11 cellular contexts compared by ENCODE assay signal in the genomic region with DNA sequence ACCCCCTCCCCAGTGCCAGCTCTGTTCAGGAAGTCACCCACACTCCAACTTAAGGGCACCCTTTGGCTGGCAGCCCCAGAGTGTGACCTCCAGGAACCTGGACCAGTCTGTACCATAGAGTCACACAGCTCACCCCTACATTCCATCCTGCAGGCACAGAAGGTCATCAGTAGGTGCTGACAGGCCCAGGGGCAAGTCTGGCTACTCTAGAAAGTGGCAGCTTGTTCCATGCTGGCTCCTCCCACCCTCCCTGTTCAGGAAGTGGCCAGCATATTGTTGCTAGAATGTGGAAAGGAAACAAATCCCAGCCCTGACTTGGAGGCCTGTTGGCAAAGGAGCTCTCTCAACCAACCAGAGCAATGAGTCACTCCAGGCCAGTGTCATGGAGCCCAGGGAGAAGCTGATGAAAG. TPM values are rescaled to one million over a fixed set of nuclear protein-coding genes. Genes with fewer than 3 reads are reported as not detected.
DNase-seq lines count a peak whose midpoint lies in the region; ATAC-seq and TF ChIP-seq lines count a peak whose summit lies in the region.
"Had no signal": no experiment of that assay in that cellular context is flagged by ENCODE, and none has a peak within 500 bp of the region (broad histone marks: within the 10 kb centered on the region; RNA-seq: fewer than 3 reads in every experiment).

No MANE protein-coding gene starts in this region.

- TF ChIP-seq CTCF in NB4 (IDR thresholded peaks at IDR 0.05; ENCODE audit: low read depth, low read length) (no peak), choroid plexus epithelial cell (conservative IDR thresholded peaks at IDR 0.05; ENCODE audit: low read depth, low read length) (no peak)

- no peak for ATAC-seq in stimulated activated naive CD8-positive, alpha-beta T cell treated with anti-CD3 and anti-CD28 coated beads, Interleukin-15, Interleukin-2, amounts not matched to agents 100 U/mL and 50 U/mL, for 24 hours
- ATAC-seq in GM18520 (IDR thresholded peaks at IDR 0.05; ENCODE audit: unreplicated experiment) = no peak

- DNase-seq in EL = peak; percentile 89
- peak; percentile 79 for DNase-seq in NB4 (ENCODE audit: low read depth)
- peak; percentile 83 for DNase-seq in choroid plexus epithelial cell (ENCODE audit: low read depth)
- peak; percentile 34 for DNase-seq in myocyte (ENCODE audit: low read depth)
- DNase-seq in stimulated activated naive CD8-positive, alpha-beta T cell treated with anti-CD3 and anti-CD28 coated beads, Interleukin-15, Interleukin-2, amounts not matched to agents 100 U/mL and 50 U/mL, for 24 hours = no peak
- DNase-seq in activated naive CD4-positive, alpha-beta T cell treated with anti-CD3 and anti-CD28 coated beads, Interleukin-2, amount 10 ng/mL, durations not matched to agents 7 days and 5 days = no peak
- DNase-seq in Ammon's horn (ENCODE audit: low spot score) = no peak
- DNase-seq: activated naive CD8-positive, alpha-beta T cell treated with anti-CD3 and anti-CD28 coated beads, Interleukin-2, amount 10 ng/mL, durations not matched to agents 7 days and 5 days; NCI-H510A; nucleus accumbens had no signal

- CTCF ChIA-PET in activated naive CD4-positive, alpha-beta T cell treated with anti-CD3 and anti-CD28 coated beads, Interleukin-2, amount 10 ng/mL, durations not matched to agents 7 days and 5 days (lab: Charles Lee) = interaction anchor here (0.7 kb wide), 1 partner anchor 60 kb away, joined by 3 read pairs; no protein-coding TSS in a partner anchor

- peaks cover 27% of the 10 kb centered on the region for H3K4me1 Mint-ChIP-seq in activated naive CD4-positive, alpha-beta T cell treated with anti-CD3 and anti-CD28 coated beads, Interleukin-2, amount 10 ng/mL, durations not matched to agents 7 days and 5 days

- no peak overlapping the region for H3K4me3 Mint-ChIP-seq in activated naive CD4-positive, alpha-beta T cell treated with anti-CD3 and anti-CD28 coated beads, Interleukin-2, amount 10 ng/mL, durations not matched to agents 7 days and 5 days
- H3K4me3 Mint-ChIP-seq: activated naive CD8-positive, alpha-beta T cell treated with anti-CD3 and anti-CD28 coated beads, Interleukin-2, amount 10 ng/mL, durations not matched to agents 7 days and 5 days had no signal

- peaks cover 17% of the 10 kb centered on the region for H3K27me3 Mint-ChIP-seq in activated naive CD4-positive, alpha-beta T cell treated with anti-CD3 and anti-CD28 coated beads, Interleukin-2, amount 10 ng/mL, durations not matched to agents 7 days and 5 days
- H3K27me3 Mint-ChIP-seq: activated naive CD8-positive, alpha-beta T cell treated with anti-CD3 and anti-CD28 coated beads, Interleukin-2, amount 10 ng/mL, durations not matched to agents 7 days and 5 days had no signal

- H3K9me3 Mint-ChIP-seq in activated naive CD4-positive, alpha-beta T cell treated with anti-CD3 and anti-CD28 coated beads, Interleukin-2, amount 10 ng/mL, durations not matched to agents 7 days and 5 days = no peaks in the 10 kb centered on the region
- H3K9me3 Mint-ChIP-seq: activated naive CD8-positive, alpha-beta T cell treated with anti-CD3 and anti-CD28 coated beads, Interleukin-2, amount 10 ng/mL, durations not matched to agents 7 days and 5 days had no signal

- H3K36me3 Mint-ChIP-seq in activated naive CD4-positive, alpha-beta T cell treated with anti-CD3 and anti-CD28 coated beads, Interleukin-2, amount 10 ng/mL, durations not matched to agents 7 days and 5 days = peaks cover 1% of the 10 kb centered on the region

- no peak for TF ChIP-seq POLR2A in NB4 (IDR thresholded peaks at IDR 0.05; ENCODE audit: extremely low read depth, insufficient read length)

- H3K27ac Mint-ChIP-seq in activated naive CD4-positive, alpha-beta T cell treated with anti-CD3 and anti-CD28 coated beads, Interleukin-2, amount 10 ng/mL, durations not matched to agents 7 days and 5 days = no peak overlapping the region
- H3K27ac Mint-ChIP-seq: activated naive CD8-positive, alpha-beta T cell treated with anti-CD3 and anti-CD28 coated beads, Interleukin-2, amount 10 ng/mL, durations not matched to agents 7 days and 5 days had no signal

- H3K4me3 ChIP-seq in NB4 (ENCODE audit: low read depth, low read length) (no peak overlapping the region), choroid plexus epithelial cell (ENCODE audit: low read depth, low read length) (no peak overlapping the region)

RNA-seq across cellular contexts. Expression of gene NCOA4, which starts 3.2 kb away (rescaled TPM):
- 139 and 181 TPM in 2 replicates for total RNA-seq in myocyte
- polyA plus RNA-seq in myocyte (2012) = 62.5 TPM

RNA-seq across cellular contexts. Expression of gene MSMB, which starts 12.5 kb away (rescaled TPM):
- total RNA-seq in myocyte = not detected in 2 replicates
- polyA plus RNA-seq in myocyte (2012) = not detected
- total RNA-seq: activated naive CD8-positive, alpha-beta T cell treated with anti-CD3 and anti-CD28 coated beads, Interleukin-2, amount 10 ng/mL, durations not matched to agents 7 days and 5 days had no signal

Comparison
In these comparisons a context has a peak if more than half of its experiments do, and no peak if none do; other contexts are left out.
1. DNase-seq: peak in EL (single experiment), NB4 (single experiment), choroid plexus epithelial cell (single experiment) and myocyte (single experiment); none in stimulated activated naive CD8-positive, alpha-beta T cell treated with anti-CD3 and anti-CD28 coated beads, Interleukin-15, Interleukin-2, amounts not matched to agents 100 U/mL and 50 U/mL, for 24 hours (single experiment), activated naive CD4-positive, alpha-beta T cell treated with anti-CD3 and anti-CD28 coated beads, Interleukin-2, amount 10 ng/mL, durations not matched to agents 7 days and 5 days (single experiment) and Ammon's horn (single experiment).